ENCODE assay signal across 10 cellular contexts in the genomic region with DNA sequence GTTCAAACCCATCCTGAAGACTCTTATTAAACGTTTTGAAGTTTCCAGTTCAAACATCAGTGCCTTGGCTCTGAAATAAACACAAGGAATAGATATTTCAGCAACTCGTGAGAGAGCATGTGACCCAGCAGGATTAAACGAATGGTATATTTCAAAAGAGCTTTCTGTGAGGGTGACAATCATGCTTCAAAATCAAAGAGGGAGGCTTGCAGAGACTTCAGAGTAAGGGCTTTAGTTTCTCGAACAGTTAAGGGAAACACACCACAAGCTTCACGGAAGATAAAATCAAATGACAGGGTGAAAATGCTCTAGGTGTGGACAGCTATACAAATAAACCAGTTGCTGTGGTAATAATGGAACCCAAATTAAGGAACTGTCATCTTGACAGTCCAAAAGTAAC. TPM values are rescaled to one million over a fixed set of nuclear protein-coding genes. Genes with fewer than 3 reads are reported as not detected.
A peak's percentile ranks its signal among the peaks of the same experiment; 100 is the strongest.
DNase-seq lines count a peak whose midpoint lies in the region; ATAC-seq and TF ChIP-seq lines count a peak whose summit lies in the region.
"Had no signal": no experiment of that assay in that cellular context is flagged by ENCODE, and none has a peak within 500 bp of the region (broad histone marks: within the 10 kb centered on the region; RNA-seq: fewer than 3 reads in every experiment).

No MANE protein-coding gene starts in this region.

- H3K4me3 ChIP-seq in SU-DHL-6 (ENCODE audit: insufficient read depth, low read length, poor library complexity, severe bottlenecking): peak overlapping the region; percentile 82

- DNase-seq in stimulated activated naive CD8-positive, alpha-beta T cell treated with anti-CD3 and anti-CD28 coated beads, Interleukin-15, Interleukin-2, amounts not matched to agents 100 U/mL and 50 U/mL, for 24 hours: no peak
- no peak for DNase-seq in glutamatergic neuron
- no peak for DNase-seq in type B pancreatic cell (ENCODE audit: extremely low spot score, unreplicated experiment)
- no peak for DNase-seq in UCSD-AML1 (lab: John Stamatoyannopoulos, UW; ENCODE audit: unreplicated experiment)
- DNase-seq in NCI-H1694 treated with DMSO at 0.1 percent for 48 hours (lab: John Stamatoyannopoulos, UW): no peak
- DNase-seq: NCI-H510A, transverse colon had no signal

- peak overlapping the region; percentile 98 for H3K4me2 ChIP-seq in SU-DHL-6 (ENCODE audit: low read depth, low read length, poor library complexity, severe bottlenecking)

- no peak overlapping the region for H2AFZ ChIP-seq in SU-DHL-6 (ENCODE audit: low read depth, low read length, severe bottlenecking)

- ATAC-seq in stimulated activated naive CD8-positive, alpha-beta T cell treated with anti-CD3 and anti-CD28 coated beads, Interleukin-15, Interleukin-2, amounts not matched to agents 100 U/mL and 50 U/mL, for 24 hours: no peak
- ATAC-seq in HG03280 (IDR thresholded peaks at IDR 0.05; ENCODE audit: unreplicated experiment): no peak

- peaks cover 27% of the 10 kb centered on the region for H3F3A ChIP-seq in SU-DHL-6 (ENCODE audit: insufficient read depth)

- peak overlapping the region; percentile 89 for H3K27ac ChIP-seq in SU-DHL-6 (ENCODE audit: low read depth, low read length)

- peak overlapping the region; percentile 83 for H3K9ac ChIP-seq in SU-DHL-6 (ENCODE audit: low read length)

- H3K9me2 ChIP-seq in SU-DHL-6 (replicated peaks; ENCODE audit: insufficient read depth, low read length): no peaks in the 10 kb centered on the region

- no peak for TF ChIP-seq CTCF in SU-DHL-6 (IDR thresholded peaks at IDR 0.05; ENCODE audit: insufficient read depth, low read length, poor library complexity, severe bottlenecking)
- TF ChIP-seq CTCF in glutamatergic neuron (IDR thresholded peaks at IDR 0.05; ENCODE audit: partially characterized antibody, unreplicated experiment): no peak
- no peak for TF ChIP-seq CTCF in type B pancreatic cell (conservative IDR thresholded peaks at IDR 0.05)

- no peaks in the 10 kb centered on the region for H3K27me3 Mint-ChIP-seq in stimulated activated naive CD8-positive, alpha-beta T cell treated with anti-CD3 and anti-CD28 coated beads, Interleukin-15, Interleukin-2, amounts not matched to agents 100 ng/mL and 50 ng/mL, for 24 hours
- H3K27me3 Mint-ChIP-seq in glutamatergic neuron (ENCODE audit: unreplicated experiment) (peaks cover 2% of the 10 kb centered on the region), type B pancreatic cell (no peaks in the 10 kb centered on the region)

- H3K36me3 Mint-ChIP-seq in stimulated activated naive CD8-positive, alpha-beta T cell treated with anti-CD3 and anti-CD28 coated beads, Interleukin-15, Interleukin-2, amounts not matched to agents 100 ng/mL and 50 ng/mL, for 24 hours (ENCODE audit: low read depth): peaks cover 44% of the 10 kb centered on the region
- H3K36me3 Mint-ChIP-seq in glutamatergic neuron (ENCODE audit: unreplicated experiment) (no peaks in the 10 kb centered on the region), type B pancreatic cell (peaks cover 10% of the 10 kb centered on the region)

- peak overlapping the region; percentile 96 for H3K4me3 Mint-ChIP-seq in stimulated activated naive CD8-positive, alpha-beta T cell treated with anti-CD3 and anti-CD28 coated beads, Interleukin-15, Interleukin-2, amounts not matched to agents 100 ng/mL and 50 ng/mL, for 24 hours
- peak overlapping the region; percentile 98 for H3K4me3 Mint-ChIP-seq in glutamatergic neuron (ENCODE audit: unreplicated experiment)
- peak overlapping the region; percentile 97 for H3K4me3 Mint-ChIP-seq in type B pancreatic cell

- H4K20me1 ChIP-seq in SU-DHL-6 (ENCODE audit: low read depth, low read length): no peaks in the 10 kb centered on the region

- no peaks in the 10 kb centered on the region for H3K9me3 ChIP-seq in SU-DHL-6 (ENCODE audit: insufficient read depth, low read length)
- H3K9me3 ChIP-seq: transverse colon had no signal

- H3K9me3 Mint-ChIP-seq in stimulated activated naive CD8-positive, alpha-beta T cell treated with anti-CD3 and anti-CD28 coated beads, Interleukin-15, Interleukin-2, amounts not matched to agents 100 ng/mL and 50 ng/mL, for 24 hours: no peaks in the 10 kb centered on the region
- peaks cover 3% of the 10 kb centered on the region for H3K9me3 Mint-ChIP-seq in glutamatergic neuron (ENCODE audit: unreplicated experiment)
- no peaks in the 10 kb centered on the region for H3K9me3 Mint-ChIP-seq in type B pancreatic cell

- peak overlapping the region; percentile 96 for H3K27ac Mint-ChIP-seq in stimulated activated naive CD8-positive, alpha-beta T cell treated with anti-CD3 and anti-CD28 coated beads, Interleukin-15, Interleukin-2, amounts not matched to agents 100 ng/mL and 50 ng/mL, for 24 hours
- H3K27ac Mint-ChIP-seq in glutamatergic neuron (ENCODE audit: unreplicated experiment) (no peak overlapping the region), type B pancreatic cell (peak overlapping the region; percentile 96)

- peaks cover 81% of the 10 kb centered on the region for H3K4me1 Mint-ChIP-seq in stimulated activated naive CD8-positive, alpha-beta T cell treated with anti-CD3 and anti-CD28 coated beads, Interleukin-15, Interleukin-2, amounts not matched to agents 100 ng/mL and 50 ng/mL, for 24 hours (ENCODE audit: low read depth)
- H3K4me1 Mint-ChIP-seq in glutamatergic neuron (ENCODE audit: low read depth, unreplicated experiment) (peaks cover 36% of the 10 kb centered on the region), type B pancreatic cell (ENCODE audit: unreplicated experiment) (peaks cover 50% of the 10 kb centered on the region)

- no peaks in the 10 kb centered on the region; the same call in 1 of the 2 replicates for H3K36me3 ChIP-seq in SU-DHL-6 (ENCODE audit: low read length)

- H3K79me2 ChIP-seq in SU-DHL-6 (ENCODE audit: insufficient read depth, low read length): peaks cover 65% of the 10 kb centered on the region

- H3K27me3 ChIP-seq in SU-DHL-6 (ENCODE audit: low read length): no peaks in the 10 kb centered on the region
- H3K27me3 ChIP-seq: transverse colon had no signal

RNA-seq across cellular contexts. Expression of gene HPS4, which starts 1.4 kb away (rescaled TPM):
- total RNA-seq in glutamatergic neuron (ENCODE audit: unreplicated experiment): 55.1 TPM
- 38.1 and 46.1 TPM in 2 replicates for total RNA-seq in type B pancreatic cell (ENCODE audit: low replicate concordance)

RNA-seq across cellular contexts. Expression of gene SRRD, which starts 1.5 kb away (rescaled TPM):
- total RNA-seq in glutamatergic neuron (ENCODE audit: unreplicated experiment) (20.1 TPM), type B pancreatic cell (ENCODE audit: low replicate concordance) (26.9 and 27.7 TPM in 2 replicates)

RNA-seq across cellular contexts. Expression of gene TFIP11, which starts 30.1 kb away (rescaled TPM):
- 39.9 TPM for total RNA-seq in glutamatergic neuron (ENCODE audit: unreplicated experiment)
- 32.7 and 40.3 TPM in 2 replicates for total RNA-seq in type B pancreatic cell (ENCODE audit: low replicate concordance)

RNA-seq across cellular contexts. Expression of gene ASPHD2, which starts 53.1 kb away (rescaled TPM):
- total RNA-seq in glutamatergic neuron (ENCODE audit: unreplicated experiment): 19.0 TPM
- 1.1 and 2.4 TPM in 2 replicates for total RNA-seq in type B pancreatic cell (ENCODE audit: low replicate concordance)
